ENCODE assay signal across 8 cellular contexts in genomic region chr16:29961127-29961478, GRCh38. TPM values are rescaled to one million over a fixed set of nuclear protein-coding genes. Genes with fewer than 3 reads are reported as not detected.
DNase-seq lines count a peak whose midpoint lies in the region; ATAC-seq, FAIRE-seq and TF ChIP-seq lines count a peak whose summit lies in the region.

No MANE protein-coding gene starts in this region.

- DNase-seq in DND-41 (no peak), endothelial cell of umbilical vein (ENCODE audit: low read depth, low spot score) (no peak), prostate gland (ENCODE audit: low spot score) (no peak), cortex of kidney (lab: John Stamatoyannopoulos, UW) (no peak), KBM-7 (no peak), NCI-H69 (lab: John Stamatoyannopoulos, UW) (no peak)

- H3K27me3 ChIP-seq in DND-41 (ENCODE audit: insufficient read depth, low read length, poor library complexity): no peaks in the 10 kb centered on the region
- H3K27me3 ChIP-seq in OCI-LY1 (ENCODE audit: insufficient read depth, low read length): no peaks in the 10 kb centered on the region
- no peaks in the 10 kb centered on the region for H3K27me3 ChIP-seq in endothelial cell of umbilical vein (ENCODE audit: control insufficient read depth in 2 of 2, insufficient read depth in 2 of 2, low read length in 2 of 2)
- no peaks in the 10 kb centered on the region for H3K27me3 ChIP-seq in prostate gland (replicated peaks; ENCODE audit: insufficient read depth)

- POLR2A ChIA-PET in endothelial cell of umbilical vein (lab: Charles Lee): interaction anchor here (2.9 kb wide), 1 partner anchor 12 kb away, joined by 14 read pairs; the partner anchor contains the start of gene TAOK2

- CTCF ChIA-PET in endothelial cell of umbilical vein (lab: Charles Lee): interaction anchor here (0.8 to 3.8 kb wide), 17 partner anchors 8 to 260 kb away, joined by 3 to 16 read pairs (median 5); partner anchors contain the start of genes ASPHD1, KCTD13 and TAOK2

- H3K4me3 ChIP-seq in DND-41 (ENCODE audit: low read depth in 1 of 2, low read length in 2 of 2) (peak overlapping the region; percentile 29 to 88; a peak in 3 of 4 replicates), OCI-LY1 (ENCODE audit: low read depth, low read length, poor library complexity, severe bottlenecking) (peak overlapping the region; percentile 67), endothelial cell of umbilical vein (replicated peaks in 1 of 3; ENCODE audit: insufficient read depth in 1 of 3, low read depth in 1 of 3, low read length in 3 of 3) (peak overlapping the region in 2 of 3 experiments; percentile 63 to 82), prostate gland (peak overlapping the region; percentile 70 to 71)

- TF ChIP-seq POLR2A in endothelial cell of umbilical vein (IDR thresholded peaks at IDR 0.05; ENCODE audit: low read depth, low read length) (no peak), prostate gland (IDR thresholded peaks at IDR 0.05) (no peak)

- WGBS in prostate gland: 43% methylated on average over 10 of the region's 10 CpGs

- ATAC-seq in DND-41 (ENCODE audit: insufficient read depth, low read depth): no peak
- no peak for ATAC-seq in HG02571 (IDR thresholded peaks at IDR 0.05; ENCODE audit: unreplicated experiment)

- TF ChIP-seq CTCF in DND-41 (IDR thresholded peaks at IDR 0.05; ENCODE audit: borderline replicate concordance, extremely low read depth, low read length, poor library complexity, severe bottlenecking) (no peak), OCI-LY1 (IDR thresholded peaks at IDR 0.05; ENCODE audit: low read length) (no peak), endothelial cell of umbilical vein (IDR thresholded peaks at IDR 0.05; ENCODE audit: extremely low read depth in 1 of 2, insufficient read depth in 1 of 2, low read depth in 1 of 2, low read length in 2 of 2) (no peak), prostate gland (IDR thresholded peaks at IDR 0.05) (no peak)

- no peak for FAIRE-seq in endothelial cell of umbilical vein (lab: Jason Lieb, UNC)

- H3K9me2 ChIP-seq in OCI-LY1 (ENCODE audit: low read depth, low read length): no peaks in the 10 kb centered on the region

- H2AFZ ChIP-seq in DND-41 (ENCODE audit: low read depth, low read length) (peak overlapping the region; percentile 87), OCI-LY1 (ENCODE audit: low read length) (peak overlapping the region; percentile 70; the same call in 1 of the 2 replicates), endothelial cell of umbilical vein (ENCODE audit: low read depth, low read length) (peak overlapping the region; percentile 88)

- H3K9me3 ChIP-seq in DND-41 (ENCODE audit: insufficient read depth, low read length, severe bottlenecking) (no peaks in the 10 kb centered on the region), OCI-LY1 (ENCODE audit: low read length) (no peaks in the 10 kb centered on the region), endothelial cell of umbilical vein (replicated peaks; ENCODE audit: control insufficient read depth, insufficient read depth, low read length) (no peaks in the 10 kb centered on the region), prostate gland (no peaks in the 10 kb centered on the region)

- H3K27ac ChIP-seq in DND-41 (ENCODE audit: low read length): peak overlapping the region; percentile 88
- H3K27ac ChIP-seq in OCI-LY1 (ENCODE audit: low read depth, low read length, poor library complexity, severe bottlenecking): no peak overlapping the region
- no peak overlapping the region for H3K27ac ChIP-seq in endothelial cell of umbilical vein (ENCODE audit: insufficient read depth, low read depth, low read length)
- peak overlapping the region; percentile 90 to 93 for H3K27ac ChIP-seq in prostate gland

- peak overlapping the region; percentile 63 for H3K9ac ChIP-seq in DND-41 (ENCODE audit: low read depth, low read length)
- H3K9ac ChIP-seq in OCI-LY1 (ENCODE audit: low read length): peak overlapping the region; percentile 77
- no peak overlapping the region for H3K9ac ChIP-seq in endothelial cell of umbilical vein (replicated peaks; ENCODE audit: extremely low read depth, insufficient read depth, low read length)

- in situ Hi-C loops in KBM-7 (cut with MboI; ENCODE audit: low pct_unique_long_range_greater_than_20kb, low sequenced_read_pairs): no loop called here

- intact Hi-C loops in endothelial cell of umbilical vein (cut with micrococcal nuclease): loop anchor here (1.0 kb wide), 2 partner anchors 34 to 98 kb away; partner anchors contain the start of genes CDIPT and HIRIP3
- intact Hi-C loops in prostate gland (cut with DNase I): loop anchor here (10.0 kb wide), 1 partner anchor 136 kb away; the partner anchor contains the start of gene MVP

- peaks cover 8% of the 10 kb centered on the region for H3K79me2 ChIP-seq in DND-41 (ENCODE audit: insufficient read depth, low read length)
- no peaks in the 10 kb centered on the region for H3K79me2 ChIP-seq in OCI-LY1 (ENCODE audit: insufficient read depth, low read length)
- H3K79me2 ChIP-seq in endothelial cell of umbilical vein (ENCODE audit: control insufficient read depth, insufficient read depth, low read length): peaks cover 2% of the 10 kb centered on the region

- peak overlapping the region; percentile 97 for H3K4me2 ChIP-seq in DND-41 (ENCODE audit: insufficient read depth, low read length)
- peak overlapping the region; percentile 89 for H3K4me2 ChIP-seq in OCI-LY1 (ENCODE audit: low read length)
- peak overlapping the region; percentile 93 for H3K4me2 ChIP-seq in endothelial cell of umbilical vein (ENCODE audit: insufficient read depth, low read length)

- no TSS peak for BruUV-seq in endothelial cell of umbilical vein (replicated peaks; lab: Mats Ljungman, UMichigan)

- H3K9me1 ChIP-seq in endothelial cell of umbilical vein (replicated peaks; ENCODE audit: control insufficient read depth, extremely low read depth, insufficient read depth, low read length): no peaks in the 10 kb centered on the region

- H4K20me1 ChIP-seq in DND-41 (ENCODE audit: insufficient read depth, low read length) (no peaks in the 10 kb centered on the region), OCI-LY1 (ENCODE audit: insufficient read depth, low read length) (no peaks in the 10 kb centered on the region), endothelial cell of umbilical vein (replicated peaks; ENCODE audit: control insufficient read depth, extremely low read depth, insufficient read depth, low read length) (no peaks in the 10 kb centered on the region)

- 0 out of 2 replicates have a peak, but pooled peaks cover 2% of the 10 kb centered on the region for H3F3A ChIP-seq in OCI-LY1 (ENCODE audit: insufficient read depth, low read length)

- H3K36me3 ChIP-seq in DND-41 (ENCODE audit: insufficient read depth, low read length) (peaks cover 5% of the 10 kb centered on the region; the same call in 1 of the 2 replicates), OCI-LY1 (ENCODE audit: insufficient read depth, low read length) (no peaks in the 10 kb centered on the region), endothelial cell of umbilical vein (ENCODE audit: control insufficient read depth in 2 of 2, extremely low read depth in 1 of 2, insufficient read depth in 2 of 2, low read length in 2 of 2) (no peaks in the 10 kb centered on the region), prostate gland (no peaks in the 10 kb centered on the region)

- H3K4me1 ChIP-seq in DND-41 (ENCODE audit: insufficient read depth, low read length) (peaks cover 21% of the 10 kb centered on the region), OCI-LY1 (ENCODE audit: insufficient read depth, low read length, severe bottlenecking) (peaks cover 15% of the 10 kb centered on the region), endothelial cell of umbilical vein (ENCODE audit: control insufficient read depth, extremely low read depth, insufficient read depth, low read length) (peaks cover 15% of the 10 kb centered on the region), prostate gland (replicated peaks) (no peaks in the 10 kb centered on the region)

- dilution Hi-C loops in endothelial cell of umbilical vein (cut with MboI; ENCODE audit: extremely low pct_ligation_motif_present, low sequenced_read_pairs): no loop called here

RNA-seq across cellular contexts. Expression of gene TMEM219, which starts 0.8 kb away (rescaled TPM):
- total RNA-seq in endothelial cell of umbilical vein (99.4 and 110 TPM in 2 replicates), prostate gland (100 to 1,000 TPM; 188 to 218 TPM)
- polyA plus RNA-seq in endothelial cell of umbilical vein: 182 and 201 TPM in 2 replicates
- 108 and 128 TPM in 2 replicates for polyA plus RNA-seq in endothelial cell of umbilical vein (2011; cell fraction: cytosol; rRNA removed)
- polyA plus RNA-seq in endothelial cell of umbilical vein (2011; cell fraction: nucleus; rRNA removed): 182 and 187 TPM in 2 replicates
- polyA plus RNA-seq in endothelial cell of umbilical vein (2012): 101 and 131 TPM in 2 replicates
- 76.4 and 77.6 TPM in 2 replicates for polyA minus RNA-seq in endothelial cell of umbilical vein
- 22.7 TPM for polyA minus RNA-seq in endothelial cell of umbilical vein (2011; cell fraction: cytosol; rRNA and poly(A)+ RNA removed)
- 29.9 and 34.0 TPM in 2 replicates for polyA minus RNA-seq in endothelial cell of umbilical vein (2011; cell fraction: nucleus; rRNA and poly(A)+ RNA removed)

RNA-seq across cellular contexts. Expression of gene TAOK2, which starts 12.6 kb away (rescaled TPM):
- total RNA-seq in endothelial cell of umbilical vein (112 and 114 TPM in 2 replicates), prostate gland (10 to 100 TPM; 43.8 to 97.4 TPM)
- polyA plus RNA-seq in endothelial cell of umbilical vein: 52.8 and 57.5 TPM in 2 replicates
- polyA plus RNA-seq in endothelial cell of umbilical vein (2011; cell fraction: cytosol; rRNA removed): 31.8 and 41.7 TPM in 2 replicates
- polyA plus RNA-seq in endothelial cell of umbilical vein (2011; cell fraction: nucleus; rRNA removed): 179 and 192 TPM in 2 replicates
- polyA plus RNA-seq in endothelial cell of umbilical vein (2012): 44.4 and 50.9 TPM in 2 replicates
- 71.1 and 77.2 TPM in 2 replicates for polyA minus RNA-seq in endothelial cell of umbilical vein
- 15.8 TPM for polyA minus RNA-seq in endothelial cell of umbilical vein (2011; cell fraction: cytosol; rRNA and poly(A)+ RNA removed)
- 63.8 and 70.5 TPM in 2 replicates for polyA minus RNA-seq in endothelial cell of umbilical vein (2011; cell fraction: nucleus; rRNA and poly(A)+ RNA removed)

RNA-seq across cellular contexts. Expression of gene HIRIP3, which starts 34.3 kb away (rescaled TPM):
- total RNA-seq in endothelial cell of umbilical vein (8.6 and 8.7 TPM in 2 replicates), prostate gland (10 to 100 TPM; 10.8 to 22.4 TPM)
- polyA plus RNA-seq in endothelial cell of umbilical vein: 6.7 and 7.2 TPM in 2 replicates
- polyA plus RNA-seq in endothelial cell of umbilical vein (2011; cell fraction: cytosol; rRNA removed): 8.2 and 8.8 TPM in 2 replicates
- polyA plus RNA-seq in endothelial cell of umbilical vein (2011; cell fraction: nucleus; rRNA removed): 3.6 and 5.0 TPM in 2 replicates
- 5.0 and 6.0 TPM in 2 replicates for polyA plus RNA-seq in endothelial cell of umbilical vein (2012)
- polyA minus RNA-seq in endothelial cell of umbilical vein: 1.5 and 2.9 TPM in 2 replicates
- 14.5 TPM for polyA minus RNA-seq in endothelial cell of umbilical vein (2011; cell fraction: cytosol; rRNA and poly(A)+ RNA removed)
- polyA minus RNA-seq in endothelial cell of umbilical vein (2011; cell fraction: nucleus; rRNA and poly(A)+ RNA removed): 0.96 and 1.9 TPM in 2 replicates

RNA-seq across cellular contexts. Expression of gene INO80E, which starts 34.9 kb away (rescaled TPM):
- total RNA-seq in endothelial cell of umbilical vein (76.4 and 84.1 TPM in 2 replicates), prostate gland (100 to 1,000 TPM in 1 of 2 donors, 10 to 100 TPM in 1; 51.8 to 113 TPM)
- polyA plus RNA-seq in endothelial cell of umbilical vein: 41.7 and 42.7 TPM in 2 replicates
- polyA plus RNA-seq in endothelial cell of umbilical vein (2011; cell fraction: cytosol; rRNA removed): 41.6 and 53.4 TPM in 2 replicates
- polyA plus RNA-seq in endothelial cell of umbilical vein (2011; cell fraction: nucleus; rRNA removed): 53.2 and 82.2 TPM in 2 replicates
- 48.9 and 55.5 TPM in 2 replicates for polyA plus RNA-seq in endothelial cell of umbilical vein (2012)
- polyA minus RNA-seq in endothelial cell of umbilical vein: 15.1 and 15.5 TPM in 2 replicates
- polyA minus RNA-seq in endothelial cell of umbilical vein (2011; cell fraction: cytosol; rRNA and poly(A)+ RNA removed): 23.2 TPM
- polyA minus RNA-seq in endothelial cell of umbilical vein (2011; cell fraction: nucleus; rRNA and poly(A)+ RNA removed): 5.2 and 13.4 TPM in 2 replicates

RNA-seq across cellular contexts. Expression of gene KCTD13, which starts 35.1 kb away (rescaled TPM):
- total RNA-seq in endothelial cell of umbilical vein (21.0 and 24.2 TPM in 2 replicates), prostate gland (100 to 1,000 TPM in 1 of 2 donors, 10 to 100 TPM in 1; 15.9 to 134 TPM)
- polyA plus RNA-seq in endothelial cell of umbilical vein: 22.6 and 25.0 TPM in 2 replicates
- 9.5 and 13.7 TPM in 2 replicates for polyA plus RNA-seq in endothelial cell of umbilical vein (2011; cell fraction: cytosol; rRNA removed)
- polyA plus RNA-seq in endothelial cell of umbilical vein (2011; cell fraction: nucleus; rRNA removed): 60.5 and 63.1 TPM in 2 replicates
- 16.8 and 19.8 TPM in 2 replicates for polyA plus RNA-seq in endothelial cell of umbilical vein (2012)
- 15.7 and 18.6 TPM in 2 replicates for polyA minus RNA-seq in endothelial cell of umbilical vein
- 5.4 TPM for polyA minus RNA-seq in endothelial cell of umbilical vein (2011; cell fraction: cytosol; rRNA and poly(A)+ RNA removed)
- 20.5 and 20.7 TPM in 2 replicates for polyA minus RNA-seq in endothelial cell of umbilical vein (2011; cell fraction: nucleus; rRNA and poly(A)+ RNA removed)

Comparison
In these comparisons a context has a peak if more than half of its experiments do, and no peak if none do; other contexts are left out.
1. H3K27ac ChIP-seq: peak in DND-41 (single experiment) and prostate gland (2 of 2); none in OCI-LY1 (single experiment) and endothelial cell of umbilical vein (single experiment).
2. Peak in every context shown above with its lines, with median percentiles within 50 percentile points of each other: H2AFZ ChIP-seq, H3K4me2 ChIP-seq and H3K4me3 ChIP-seq.